In the genomic region with DNA sequence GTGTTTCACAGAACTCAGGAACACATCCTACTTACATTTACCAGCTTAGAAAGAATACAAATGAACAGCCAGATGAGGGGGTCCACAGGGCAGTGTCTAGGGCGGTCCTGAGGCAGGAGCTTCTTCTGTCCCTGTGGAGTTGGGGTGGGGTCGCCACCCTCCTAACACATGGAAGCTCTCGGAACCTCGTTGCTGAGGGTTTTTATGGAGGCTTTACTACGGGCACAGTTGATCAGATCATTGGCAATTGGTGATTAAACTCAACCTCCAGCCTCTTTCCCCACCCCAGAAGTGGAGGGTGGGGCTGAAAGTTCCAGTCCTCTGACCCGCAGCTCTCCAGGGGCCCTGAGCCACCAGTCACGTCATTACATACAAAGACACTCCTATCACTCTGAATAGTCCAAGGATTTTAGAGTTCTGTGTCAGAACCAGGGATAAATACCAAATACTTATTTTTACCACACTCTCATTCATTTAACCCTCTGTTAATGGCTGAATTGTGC, we compare ENCODE assay signal across 12 cellular contexts.
"Had no signal": no experiment of that assay in that cellular context is flagged by ENCODE, and none has a peak within 500 bp of the region (broad histone marks: within the 10 kb centered on the region; RNA-seq: fewer than 3 reads in every experiment).

No MANE protein-coding gene starts in this region.

- H3K9me3 ChIP-seq: lower lobe of right lung, upper lobe of right lung had no signal

- H3K27me3 ChIP-seq: SJSA1, upper lobe of right lung had no signal

- H3K4me1 ChIP-seq: SJSA1 had no signal

- DNase-seq: activated CD4-positive, alpha-beta T cell treated with anti-CD3 and anti-CD28 coated beads for 48 hours; activated T-cell treated with anti-CD3 and anti-CD28 coated beads, Interleukin-2, amount 50 U/mL, for 1 hour; lower lobe of right lung; right cardiac atrium; small intestine; stimulated activated CD4-positive, alpha-beta T cell treated with anti-CD3 and anti-CD28 coated beads, Interleukin-4, amount 100 ng/mL, for 4 hours; stimulated activated naive CD8-positive, alpha-beta T cell treated with anti-CD3 and anti-CD28 coated beads, Interleukin-15, Interleukin-2, amounts not matched to agents 100 U/mL and 50 U/mL, for 24 hours; T-helper 2 cell; upper lobe of right lung had no signal

- H3K27ac Mint-ChIP-seq: activated naive CD4-positive, alpha-beta T cell treated with anti-CD3 and anti-CD28 coated beads, Interleukin-2, amount 50 U/mL, for 72 hours; WTC11 had no signal

- H3K36me3 Mint-ChIP-seq: activated naive CD4-positive, alpha-beta T cell treated with anti-CD3 and anti-CD28 coated beads, Interleukin-2, amount 50 U/mL, for 72 hours had no signal

- ATAC-seq: activated naive CD4-positive, alpha-beta T cell treated with anti-CD3 and anti-CD28 coated beads, Interleukin-2, amount 50 U/mL, for 72 hours; lower lobe of right lung; right cardiac atrium; stimulated activated naive CD8-positive, alpha-beta T cell treated with anti-CD3 and anti-CD28 coated beads, Interleukin-15, Interleukin-2, amounts not matched to agents 100 U/mL and 50 U/mL, for 24 hours; upper lobe of right lung; WTC11 had no signal

- H3K9me3 Mint-ChIP-seq: activated naive CD4-positive, alpha-beta T cell treated with anti-CD3 and anti-CD28 coated beads, Interleukin-2, amount 50 U/mL, for 72 hours had no signal

- H3K4me3 ChIP-seq: lower lobe of right lung, SJSA1, upper lobe of right lung had no signal

- H3K36me3 ChIP-seq: lower lobe of right lung, SJSA1, upper lobe of right lung had no signal

- H3K4me3 Mint-ChIP-seq: WTC11 had no signal

- H3K27ac ChIP-seq: lower lobe of right lung, SJSA1, upper lobe of right lung had no signal
